ENCODE assay signal across 9 cellular contexts in the genomic region with DNA sequence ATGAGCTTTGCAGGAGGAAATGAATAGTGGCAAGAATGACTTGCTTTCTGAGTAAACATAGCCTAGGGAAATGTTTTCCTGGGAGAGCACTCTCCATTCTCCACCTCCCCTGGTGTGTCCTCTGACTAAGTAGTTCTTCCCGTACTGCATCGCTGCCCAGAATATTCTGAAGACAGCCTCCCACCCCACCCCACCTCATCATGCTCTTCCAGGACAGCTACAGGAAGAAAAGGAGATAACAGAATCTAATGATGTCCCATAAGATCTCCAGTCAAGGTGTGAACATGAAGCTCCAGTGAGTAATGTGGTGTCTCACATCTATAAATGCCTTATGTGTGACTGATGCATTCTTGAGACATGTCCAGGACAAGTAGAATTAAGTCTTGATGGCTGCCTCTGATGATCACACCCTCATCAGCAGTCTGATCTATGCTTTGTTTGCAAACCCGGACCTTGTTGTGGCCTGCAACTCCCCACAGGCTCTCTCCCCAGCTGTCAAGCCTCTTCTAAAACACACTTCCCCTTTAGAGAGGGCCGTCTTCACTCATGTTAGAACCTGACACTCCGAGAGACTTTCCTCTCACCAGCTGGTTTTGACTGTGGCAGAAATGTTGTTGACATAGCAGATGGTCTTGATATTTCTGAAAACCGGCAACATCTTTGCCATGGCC.
DNase-seq lines count a peak whose midpoint lies in the region; ATAC-seq and TF ChIP-seq lines count a peak whose summit lies in the region.
"Had no signal": no experiment of that assay in that cellular context is flagged by ENCODE, and none has a peak within 500 bp of the region (broad histone marks: within the 10 kb centered on the region; RNA-seq: fewer than 3 reads in every experiment).

No MANE protein-coding gene starts in this region.

- TF ChIP-seq EP300 in upper lobe of left lung (IDR thresholded peaks at IDR 0.05), result no peak

- no peak overlapping the region for H3K4me3 ChIP-seq in upper lobe of left lung

- in situ Hi-C loops in KBM-7 (cut with MboI; ENCODE audit: low pct_unique_long_range_greater_than_20kb, low sequenced_read_pairs), result no loop called here

- H3K36me3 Mint-ChIP-seq in naive B cell, result no peaks in the 10 kb centered on the region

- H3K4me3 Mint-ChIP-seq in naive B cell, result no peak overlapping the region
- H3K4me3 Mint-ChIP-seq: activated naive CD8-positive, alpha-beta T cell treated with anti-CD3 and anti-CD28 coated beads, Interleukin-2, amount 50 U/mL, for 24 hours had no signal

- no peak overlapping the region for H3K27ac ChIP-seq in upper lobe of left lung

- H3K9me3 Mint-ChIP-seq in naive B cell, result peaks cover 0 to 5% (median 0%) of the 10 kb centered on the region in 7 donors
- H3K9me3 Mint-ChIP-seq: activated naive CD8-positive, alpha-beta T cell treated with anti-CD3 and anti-CD28 coated beads, Interleukin-2, amount 50 U/mL, for 24 hours had no signal

- H3K36me3 ChIP-seq in upper lobe of left lung, result no peaks in the 10 kb centered on the region

- H3K4me1 ChIP-seq in upper lobe of left lung, result no peaks in the 10 kb centered on the region

- ATAC-seq in GM18498 (IDR thresholded peaks at IDR 0.05; ENCODE audit: unreplicated experiment), result peak; percentile 78
- ATAC-seq in naive B cell (ENCODE audit: low read depth in 2 of 2), result peak; percentile 37 to 53
- no peak for ATAC-seq in upper lobe of left lung (ENCODE audit: low FRiP score in 2 of 2)
- no peak for ATAC-seq in GM19397 (IDR thresholded peaks at IDR 0.05; ENCODE audit: unreplicated experiment)
- ATAC-seq: activated naive CD8-positive, alpha-beta T cell treated with anti-CD3 and anti-CD28 coated beads, Interleukin-2, amount 50 U/mL, for 24 hours had no signal

- TF ChIP-seq POLR2A in upper lobe of left lung (IDR thresholded peaks at IDR 0.05), result no peak

- WGBS in upper lobe of left lung, 2 donors, result 43% methylated on average over 6 of the region's 6 CpGs

- peak; percentile 44 for DNase-seq in KBM-7
- peak; percentile 37 for DNase-seq in amniotic stem cell (lab: John Stamatoyannopoulos, UW)
- DNase-seq in naive B cell, result no peak
- DNase-seq in upper lobe of left lung, result no peak
- no peak for DNase-seq in activated CD4-positive, alpha-beta T cell treated with anti-CD3 and anti-CD28 coated beads, Interleukin-2, amount 50 U/mL, for 48 hours
- DNase-seq in activated T-cell treated with anti-CD3 and anti-CD28 coated beads for 4 hours, result no peak
- DNase-seq: activated naive CD8-positive, alpha-beta T cell treated with anti-CD3 and anti-CD28 coated beads, Interleukin-2, amount 50 U/mL, for 24 hours had no signal

- peak overlapping the region in 3 of 6 donors; percentile 9 to 53 (median 17) for H3K27ac Mint-ChIP-seq in naive B cell
- H3K27ac Mint-ChIP-seq: activated naive CD8-positive, alpha-beta T cell treated with anti-CD3 and anti-CD28 coated beads, Interleukin-2, amount 50 U/mL, for 24 hours had no signal

- H3K27me3 Mint-ChIP-seq in naive B cell, result no peaks in the 10 kb centered on the region
- H3K27me3 Mint-ChIP-seq: activated naive CD8-positive, alpha-beta T cell treated with anti-CD3 and anti-CD28 coated beads, Interleukin-2, amount 50 U/mL, for 24 hours had no signal

- peaks cover 0 to 8% (median 0%) of the 10 kb centered on the region in 3 donors for H3K4me1 Mint-ChIP-seq in naive B cell
- H3K4me1 Mint-ChIP-seq: activated naive CD8-positive, alpha-beta T cell treated with anti-CD3 and anti-CD28 coated beads, Interleukin-2, amount 50 U/mL, for 24 hours had no signal

- no peaks in the 10 kb centered on the region for H3K27me3 ChIP-seq in upper lobe of left lung

- TF ChIP-seq CTCF in upper lobe of left lung (IDR thresholded peaks at IDR 0.05), result no peak

- peaks cover 0 to 4% (median 0%) of the 10 kb centered on the region in 4 donors for H3K9me3 ChIP-seq in upper lobe of left lung

Comparison
In these comparisons a context has a peak if more than half of its experiments do, and no peak if none do; other contexts are left out.
1. ATAC-seq: peak in GM18498 (single experiment) and naive B cell (2 of 2); none in upper lobe of left lung (0 of 2) and GM19397 (single experiment).
2. DNase-seq: peak in KBM-7 (single experiment) and amniotic stem cell (single experiment); none in naive B cell (single experiment), upper lobe of left lung (0 of 2), activated CD4-positive, alpha-beta T cell treated with anti-CD3 and anti-CD28 coated beads, Interleukin-2, amount 50 U/mL, for 48 hours (0 of 2) and activated T-cell treated with anti-CD3 and anti-CD28 coated beads for 4 hours (single experiment).